In the genomic region with DNA sequence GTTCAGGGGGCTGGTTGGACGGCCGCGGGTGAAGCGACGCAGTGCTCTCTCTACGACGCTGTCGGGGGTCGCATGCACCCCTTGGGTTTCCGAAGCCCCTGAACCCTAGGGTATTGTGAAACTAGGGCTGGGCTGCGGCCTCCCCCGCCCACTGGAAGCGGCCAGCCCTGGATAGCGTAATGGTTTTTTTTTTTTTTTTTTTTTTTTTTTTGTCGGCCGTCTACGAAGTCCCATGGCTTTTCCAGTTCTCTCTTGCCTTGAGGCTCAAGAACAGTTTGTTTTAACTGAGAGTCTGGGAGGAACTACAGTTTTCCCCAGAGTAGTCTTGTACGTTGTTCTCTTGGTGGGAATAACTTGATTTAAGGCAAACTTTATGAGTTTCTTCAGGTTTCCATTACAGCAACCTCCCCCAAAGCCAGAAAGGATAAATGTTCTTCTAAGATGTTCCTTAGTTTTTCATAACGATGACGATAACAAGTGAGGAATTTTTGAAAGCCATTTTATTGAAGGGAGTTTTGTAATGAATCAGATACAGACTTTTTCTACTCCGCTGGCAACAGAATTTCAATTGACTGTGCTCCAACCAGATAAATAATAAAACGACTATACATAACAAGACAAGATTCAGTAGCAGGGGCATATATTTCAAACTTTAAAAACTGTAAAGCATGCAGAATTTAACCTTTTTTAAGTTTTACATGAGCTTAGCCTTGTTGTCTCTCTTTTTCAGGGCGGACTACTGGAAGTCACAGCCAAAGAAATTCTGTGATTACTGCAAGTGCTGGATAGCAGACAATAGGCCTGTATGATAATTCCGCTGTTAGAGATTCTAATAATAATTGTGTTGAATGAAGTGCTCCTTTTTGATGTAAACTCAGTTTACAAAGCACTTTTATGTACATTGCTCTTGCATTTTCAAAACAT, we compare ENCODE assay signal across 1 cellular context.
TF ChIP-seq lines count a peak whose summit lies in the region.

No MANE protein-coding gene starts in this region.

TF ChIP-seq in endothelial cell of umbilical vein, 7 proteins besides CTCF, POLR2A, EP300 and RAD21:
- TF ChIP-seq EZH2 (IDR thresholded peaks at IDR 0.05; ENCODE audit: borderline replicate concordance, low read depth, low read length, severe bottlenecking): no peak
- TF ChIP-seq FOS (IDR thresholded peaks at IDR 0.05; ENCODE audit: borderline replicate concordance, insufficient read depth, low read length): no peak
- TF ChIP-seq MYC (IDR thresholded peaks at IDR 0.05; ENCODE audit: low read depth, low read length): no peak
- no peak for TF ChIP-seq GATA2 (IDR thresholded peaks at IDR 0.05; ENCODE audit: insufficient read depth, insufficient read length, low read depth, low read length)
- no peak for TF ChIP-seq JUN (IDR thresholded peaks at IDR 0.05; ENCODE audit: borderline replicate concordance, insufficient read depth, insufficient read length, low read depth)
- no peak for TF ChIP-seq MAX (IDR thresholded peaks at IDR 0.05; ENCODE audit: insufficient read depth, insufficient read length)
- TF ChIP-seq POLR2AphosphoS5 (IDR thresholded peaks at IDR 0.05; ENCODE audit: insufficient read depth, low read depth, low read length): no peak
